In genomic region chr13:31982540-31982939, GRCh38 we compare ENCODE assay signal across 8 cellular contexts. TPM values are rescaled to one million over a fixed set of nuclear protein-coding genes. Genes with fewer than 3 reads are reported as not detected.
DNase-seq lines count a peak whose midpoint lies in the region; ATAC-seq, FAIRE-seq and TF ChIP-seq lines count a peak whose summit lies in the region.

No MANE protein-coding gene starts in this region.

- ATAC-seq in K562 (no peak), HG02884 (IDR thresholded peaks at IDR 0.05; ENCODE audit: unreplicated experiment) (no peak), GM18868 (IDR thresholded peaks at IDR 0.05; ENCODE audit: unreplicated experiment) (no peak)

- no peak for TF ChIP-seq POLR2A in K562 (conservative IDR thresholded peaks at IDR 0.05)

- H3K4me3 ChIP-seq in K562 = no peak overlapping the region

- BruUV-seq in K562 (replicated peaks; lab: Mats Ljungman, UMichigan) = no TSS peak

- H3K79me2 ChIP-seq in K562 (ENCODE audit: control insufficient read depth, insufficient read depth, low read length) = no peaks in the 10 kb centered on the region

- no peaks in the 10 kb centered on the region for H4K20me1 ChIP-seq in K562 (replicated peaks; ENCODE audit: control insufficient read depth, insufficient read depth, low read length)

- peak; percentile 52 for DNase-seq in DMS79 treated with DMSO at 0.1 percent for 48 hours (lab: John Stamatoyannopoulos, UW)
- DNase-seq in NCI-H2196 treated with DMSO at 0.1 percent for 48 hours (lab: John Stamatoyannopoulos, UW; ENCODE audit: unreplicated experiment) = peak; percentile 15
- DNase-seq in K562 (ENCODE audit: extremely low read depth in 1 of 4, low spot score in 3 of 4) = no peak
- DNase-seq in medulla oblongata (ENCODE audit: extremely low spot score) = peak; percentile 51
- DNase-seq in 8988T = no peak
- no peak for DNase-seq in GM10248 (ENCODE audit: extremely low spot score)

- FAIRE-seq in K562 (lab: Jason Lieb, UNC) = no peak

- WGBS in K562 (ENCODE audit: insufficient coverage, low coverage, missing lambda C conversion rate) = 2% methylated on average over 5 of the region's 5 CpGs

- TF ChIP-seq EP300 in K562 (IDR thresholded peaks at IDR 0.05; ENCODE audit: low read length) = no peak

- no peak overlapping the region for H3K9ac ChIP-seq in K562 (ENCODE audit: insufficient read depth in 1 of 2, low read depth in 2 of 2, low read length in 2 of 2)

- H3K27ac ChIP-seq in K562 (ENCODE audit: extremely low read depth, low read depth, low read length) = no peak overlapping the region

- no peak for TF ChIP-seq CTCF in K562 (IDR thresholded peaks at IDR 0.05 in 2 of 3, conservative IDR thresholded peaks at IDR 0.05 in 1 of 3; ENCODE audit: insufficient read depth in 2 of 3, low read depth in 1 of 3, low read length in 3 of 3)
- no peak for TF ChIP-seq CTCF in GM10248 (IDR thresholded peaks at IDR 0.05; ENCODE audit: control extremely low read depth, extremely low read depth, low read depth, missing control alignments)

- no peaks in the 10 kb centered on the region for H3K4me1 ChIP-seq in K562 (replicated peaks in 1 of 2; ENCODE audit: control insufficient read depth in 2 of 2, insufficient read depth in 2 of 2, low read length in 2 of 2)

- no peak overlapping the region for H2AFZ ChIP-seq in K562 (ENCODE audit: low read depth, low read length)

- no peaks in the 10 kb centered on the region for H3K36me3 ChIP-seq in K562 (ENCODE audit: control insufficient read depth, insufficient read depth, low read length)

- intact Hi-C loops in K562 (cut with micrococcal nuclease) = no loop called here

- no peak overlapping the region for H3K4me2 ChIP-seq in K562 (ENCODE audit: insufficient read depth, low read length)

- in situ Hi-C loops in K562 (cut with MboI) = no loop called here

- no peaks in the 10 kb centered on the region for H3K9me1 ChIP-seq in K562 (ENCODE audit: control insufficient read depth, insufficient read depth, low read length)

- POLR2A ChIA-PET in K562 (lab: Yijun Ruan, JAX) (no interaction called here), GM10248 (lab: Yijun Ruan, JAX) (no interaction called here)

- H3K9me3 ChIP-seq in K562 (replicated peaks; ENCODE audit: control insufficient read depth, insufficient read depth, low read depth, low read length) = no peaks in the 10 kb centered on the region

- H3K27me3 ChIP-seq in K562 (ENCODE audit: control insufficient read depth in 2 of 2, insufficient read depth in 2 of 2, low read length in 2 of 2) = no peaks in the 10 kb centered on the region

- CTCF ChIA-PET in K562 (lab: Yijun Ruan, JAX; ENCODE audit: low intra/inter-chr PET ratio) (no interaction called here), GM10248 (lab: Yijun Ruan, JAX) (interaction anchor here (1.1 kb wide), 1 partner anchor 73 kb away, joined by 3 read pairs; no protein-coding TSS in a partner anchor)

- TF ChIP-seq RAD21 in K562 (CRISPR knock-in tag; conservative IDR thresholded peaks at IDR 0.05 in 1 of 2, IDR thresholded peaks at IDR 0.05 in 1 of 2) = no peak

TF ChIP-seq in K562, 482 proteins besides CTCF, POLR2A, EP300 and RAD21:
- TF ChIP-seq NFIC (IDR thresholded peaks at IDR 0.05) = 0 out of 2 replicates have a peak, but pooled peaks have one; percentile 8
- no peak for TF ChIP-seq NCOA2 (IDR thresholded peaks at IDR 0.05; ENCODE audit: partially characterized antibody in 2 of 2)

RNA-seq across cellular contexts. Expression of gene FRY, which starts 49.0 kb away (rescaled TPM):
- not detected in 2 replicates for total RNA-seq in K562 (2011; cell fraction: chromatin; rRNA removed; ENCODE audit: low replicate concordance)
- not detected in 2 replicates for total RNA-seq in K562 (2011; cell fraction: nucleolus; rRNA removed)
- not detected in 2 replicates for total RNA-seq in K562 (2011; cell fraction: nucleoplasm; rRNA removed)
- total RNA-seq in K562 (2014; rRNA removed) (not detected in 2 replicates), K562 (2014; rRNA removed; fragmentation: Illumina TruSeq; extraction: Trizol) (not detected in 2 replicates), K562 (2015; rRNA removed; fragmentation: Illumina TruSeq; extraction: Trizol) (0.07 TPM in 1 of 2 replicates, not detected in the other), K562 (2021) (0.09 and 0.20 TPM in 2 replicates)
- polyA plus RNA-seq in K562 (2011; rRNA removed) (0.13 and 0.30 TPM in 2 replicates), K562 (2014; fragmentation: Illumina TruSeq; extraction: Trizol) (0.01 and 0.22 TPM in 2 replicates), K562 (2014; fragmentation: Nextera tagmentation; extraction: Ambion mirVana) (under 1 TPM; 0.03 to 0.31 TPM), K562 (2014; rRNA removed) (under 0.01 TPM in 1 of 2 replicates, not detected in the other)
- under 0.01 and 0.04 TPM in 2 replicates for polyA plus RNA-seq in K562 (2011; cell fraction: cytosol; rRNA removed)
- 0.18 and 0.37 TPM in 2 replicates for polyA plus RNA-seq in K562 (2011; cell fraction: nucleus; rRNA removed)
- 0.10 and 0.12 TPM in 2 replicates for polyA plus RNA-seq in K562 (2012)
- polyA minus RNA-seq in K562 (2011; rRNA and poly(A)+ RNA removed) = 0.04 TPM in 1 of 2 replicates, not detected in the other
- polyA minus RNA-seq in K562 (2011; cell fraction: cytosol; rRNA and poly(A)+ RNA removed) = not detected in 2 replicates
- polyA minus RNA-seq in K562 (2011; cell fraction: nucleus; rRNA and poly(A)+ RNA removed) = not detected in 2 replicates

Comparison
In these comparisons a context has a peak if more than half of its experiments do, and no peak if none do; other contexts are left out.
1. DNase-seq: peak in DMS79 treated with DMSO at 0.1 percent for 48 hours (single experiment), NCI-H2196 treated with DMSO at 0.1 percent for 48 hours (single experiment) and medulla oblongata (single experiment); none in K562 (0 of 4), 8988T (single experiment) and GM10248 (single experiment).